9 cellular contexts compared by ENCODE assay signal in genomic region chr17:1710807-1711553, GRCh38. TPM values are rescaled to one million over a fixed set of nuclear protein-coding genes. Genes with fewer than 3 reads are reported as not detected.
DNase-seq lines count a peak whose midpoint lies in the region; FAIRE-seq and TF ChIP-seq lines count a peak whose summit lies in the region.
"Had no signal": no experiment of that assay in that cellular context is flagged by ENCODE, and none has a peak within 500 bp of the region (broad histone marks: within the 10 kb centered on the region; RNA-seq: fewer than 3 reads in every experiment).

No MANE protein-coding gene starts in this region.

- no peak overlapping the region for H3K27ac Mint-ChIP-seq in T-helper 1 cell treated with Interleukin-12 subunit alpha and Interleukin-12 subunit beta and Interleukin-4 antibody, amounts not matched to agents 30 μg/mL and 1 μg/mL, for 36 hours

- TF ChIP-seq CTCF in astrocyte of the spinal cord (IDR thresholded peaks at IDR 0.05; ENCODE audit: low read depth, low read length) (no peak), kidney epithelial cell (IDR thresholded peaks at IDR 0.05; ENCODE audit: insufficient read depth, low read length, poor library complexity, severe bottlenecking) (no peak), suprapubic skin (IDR thresholded peaks at IDR 0.05) (no peak), D721Med (IDR thresholded peaks at IDR 0.05; ENCODE audit: insufficient read depth, missing control alignments) (no peak)

- H3K27me3 Mint-ChIP-seq in T-helper 1 cell treated with Interleukin-12 subunit alpha and Interleukin-12 subunit beta and Interleukin-4 antibody, amounts not matched to agents 30 μg/mL and 1 μg/mL, for 36 hours (ENCODE audit: low read depth), result peaks cover 39% of the 10 kb centered on the region

- H3K4me3 Mint-ChIP-seq in T-helper 1 cell treated with Interleukin-12 subunit alpha and Interleukin-12 subunit beta and Interleukin-4 antibody, amounts not matched to agents 30 μg/mL and 1 μg/mL, for 36 hours, result peak overlapping the region; percentile 63

- H3K27ac ChIP-seq in suprapubic skin, result peak overlapping the region; percentile 64

- in situ Hi-C loops in astrocyte of the spinal cord (cut with HindIII; ENCODE audit: low sequenced_read_pairs), result no loop called here

- peaks cover 31% of the 10 kb centered on the region for H3K4me1 Mint-ChIP-seq in T-helper 1 cell treated with Interleukin-12 subunit alpha and Interleukin-12 subunit beta and Interleukin-4 antibody, amounts not matched to agents 30 μg/mL and 1 μg/mL, for 36 hours (ENCODE audit: low read depth)

- FAIRE-seq in D721Med (lab: Jason Lieb, UNC), result no peak
- FAIRE-seq: A204.1 had no signal

- no peak for TF ChIP-seq POLR2A in suprapubic skin (IDR thresholded peaks at IDR 0.05)

- H3K27me3 ChIP-seq in kidney epithelial cell (ENCODE audit: control insufficient read depth, insufficient read depth, low read length), result no peaks in the 10 kb centered on the region
- no peaks in the 10 kb centered on the region for H3K27me3 ChIP-seq in suprapubic skin

- peaks cover 46% of the 10 kb centered on the region for H3K4me1 ChIP-seq in suprapubic skin

- H3K4me3 ChIP-seq in astrocyte of the spinal cord (ENCODE audit: low read depth, low read length), result peak overlapping the region; percentile 44
- peak overlapping the region; percentile 70 for H3K4me3 ChIP-seq in kidney epithelial cell (ENCODE audit: low read depth, low read length)
- H3K4me3 ChIP-seq in suprapubic skin, result peak overlapping the region; percentile 66

- H3K9me3 Mint-ChIP-seq in T-helper 1 cell treated with Interleukin-12 subunit alpha and Interleukin-12 subunit beta and Interleukin-4 antibody, amounts not matched to agents 30 μg/mL and 1 μg/mL, for 36 hours, result no peaks in the 10 kb centered on the region

- no peak for TF ChIP-seq EP300 in suprapubic skin (IDR thresholded peaks at IDR 0.05)

- 23% methylated on average over 14 of the region's 14 CpGs for WGBS in suprapubic skin

- H3K36me3 Mint-ChIP-seq in T-helper 1 cell treated with Interleukin-12 subunit alpha and Interleukin-12 subunit beta and Interleukin-4 antibody, amounts not matched to agents 30 μg/mL and 1 μg/mL, for 36 hours (ENCODE audit: low read depth), result peaks cover 29% of the 10 kb centered on the region

- no peak for DNase-seq in T-helper 1 cell
- no peak for DNase-seq in astrocyte of the spinal cord (ENCODE audit: low read depth, low spot score)
- no peak for DNase-seq in kidney epithelial cell (ENCODE audit: low read depth)
- no peak for DNase-seq in suprapubic skin (ENCODE audit: low spot score in 2 of 2)
- no peak for DNase-seq in cortex of kidney (lab: John Stamatoyannopoulos, UW)
- DNase-seq in NCI-H1694 treated with DMSO at 0.1 percent for 48 hours (lab: John Stamatoyannopoulos, UW), result no peak
- DNase-seq in D721Med (ENCODE audit: insufficient read length, low spot score), result no peak

- H3K36me3 ChIP-seq in kidney epithelial cell (ENCODE audit: control insufficient read depth, insufficient read depth, low read length), result peaks cover 11% of the 10 kb centered on the region
- peaks cover 20% of the 10 kb centered on the region for H3K36me3 ChIP-seq in suprapubic skin

- no peaks in the 10 kb centered on the region for H3K9me3 ChIP-seq in suprapubic skin

RNA-seq across cellular contexts. Expression of gene TLCD2, which starts 0.8 kb away (rescaled TPM):
- 1.8 and 1.9 TPM in 2 replicates for total RNA-seq in kidney epithelial cell
- 1 to 10 TPM; 2.2 to 4.6 (median 2.9) TPM for total RNA-seq in suprapubic skin

RNA-seq across cellular contexts. Expression of gene WDR81, which starts 13.5 kb away (rescaled TPM):
- total RNA-seq in kidney epithelial cell (35.5 and 43.7 TPM in 2 replicates), suprapubic skin (10 to 100 TPM; 40.0 to 61.7 (median 51.3) TPM)

RNA-seq across cellular contexts. Expression of gene PRPF8, which starts 26.3 kb away (rescaled TPM):
- total RNA-seq in kidney epithelial cell, result 185 and 220 TPM in 2 replicates
- total RNA-seq in suprapubic skin, result 100 to 1,000 TPM; 186 to 341 (median 220) TPM

RNA-seq across cellular contexts. Expression of gene SERPINF2, which starts 31.7 kb away (rescaled TPM):
- 1.2 and 1.4 TPM in 2 replicates for total RNA-seq in kidney epithelial cell
- 1 to 10 TPM; 3.9 to 7.4 (median 5.9) TPM for total RNA-seq in suprapubic skin

RNA-seq across cellular contexts. Expression of gene SERPINF1, which starts 50.9 kb away (rescaled TPM):
- 12.7 and 16.1 TPM in 2 replicates for total RNA-seq in kidney epithelial cell
- total RNA-seq in suprapubic skin, result 100 to 1,000 TPM; 146 to 256 (median 194) TPM
